Comparison of ENCODE assay signal across 27 cellular contexts in genomic region chr10:69891057-69891617, GRCh38.
"Had no signal": no experiment of that assay in that cellular context is flagged by ENCODE, and none has a peak within 500 bp of the region (broad histone marks: within the 10 kb centered on the region; RNA-seq: fewer than 3 reads in every experiment).

No MANE protein-coding gene starts in this region.

- H3K27me3 Mint-ChIP-seq: activated CD4-positive, alpha-beta T cell treated with anti-CD3 and anti-CD28 coated beads, Interleukin-2, amount 10 ng/mL, durations not matched to agents 24 days and 14 days; activated CD8-positive, alpha-beta memory T cell treated with anti-CD3 and anti-CD28 coated beads, Interleukin-2, amount 10 ng/mL, durations not matched to agents 7 days and 5 days; activated naive CD4-positive, alpha-beta T cell treated with anti-CD3 and anti-CD28 coated beads, Interleukin-2, amount 50 U/mL, for 24 hours had no signal

- H3K4me3 Mint-ChIP-seq: activated B cell treated with CpG ODN at 0.5 μM for 24 hours; activated CD4-positive, alpha-beta T cell treated with anti-CD3 and anti-CD28 coated beads, Interleukin-2, amount 10 ng/mL, durations not matched to agents 24 days and 14 days; activated CD8-positive, alpha-beta memory T cell treated with anti-CD3 and anti-CD28 coated beads, Interleukin-2, amount 10 ng/mL, durations not matched to agents 7 days and 5 days; activated naive CD4-positive, alpha-beta T cell treated with anti-CD3 and anti-CD28 coated beads, Interleukin-2, amount 50 U/mL, for 24 hours; activated T-cell treated with anti-CD3 and anti-CD28 coated beads, Interleukin-2, amount 50 U/mL, for 24 hours; activated T-helper 1 cell treated with anti-CD3 and anti-CD28 coated beads, Interleukin-12 subunit alpha, Interleukin-12 subunit beta, Interleukin-2, Interleukin-4 antibody, amounts not matched to agents 30 ng/mL and 10 ng/mL and 1 ng/mL, durations not matched to agents 14 hours and 24 hours and 36 hours; T-helper 1 cell treated with Interleukin-12 subunit alpha and Interleukin-12 subunit beta and Interleukin-4 antibody, amounts not matched to agents 30 μg/mL and 1 μg/mL, for 36 hours had no signal

- ATAC-seq: activated CD8-positive, alpha-beta memory T cell treated with anti-CD3 and anti-CD28 coated beads, Interleukin-2, amount 10 ng/mL, durations not matched to agents 7 days and 5 days; body of pancreas; Panc1; SK-N-SH treated with all-trans-retinoic acid at 6 μM for 48 hours had no signal

- H3K27ac ChIP-seq: body of pancreas, SJSA1 had no signal

- H3K9me3 Mint-ChIP-seq: activated B cell treated with CpG ODN at 0.5 μM for 24 hours; activated CD4-positive, alpha-beta T cell treated with anti-CD3 and anti-CD28 coated beads, Interleukin-2, amount 10 ng/mL, durations not matched to agents 24 days and 14 days; activated naive CD4-positive, alpha-beta T cell treated with anti-CD3 and anti-CD28 coated beads, Interleukin-2, amount 50 U/mL, for 24 hours; activated T-cell treated with anti-CD3 and anti-CD28 coated beads, Interleukin-2, amount 50 U/mL, for 24 hours; activated T-helper 1 cell treated with anti-CD3 and anti-CD28 coated beads, Interleukin-12 subunit alpha, Interleukin-12 subunit beta, Interleukin-2, Interleukin-4 antibody, amounts not matched to agents 30 ng/mL and 10 ng/mL and 1 ng/mL, durations not matched to agents 14 hours and 24 hours and 36 hours; T-helper 1 cell treated with Interleukin-12 subunit alpha and Interleukin-12 subunit beta and Interleukin-4 antibody, amounts not matched to agents 30 μg/mL and 1 μg/mL, for 36 hours had no signal

- H3K36me3 Mint-ChIP-seq: activated CD8-positive, alpha-beta memory T cell treated with anti-CD3 and anti-CD28 coated beads, Interleukin-2, amount 10 ng/mL, durations not matched to agents 7 days and 5 days; activated naive CD4-positive, alpha-beta T cell treated with anti-CD3 and anti-CD28 coated beads, Interleukin-2, amount 50 U/mL, for 24 hours had no signal

- FAIRE-seq: bronchial epithelial cell had no signal

- H3K9me3 ChIP-seq: body of pancreas, SJSA1 had no signal

- H3K4me1 Mint-ChIP-seq: activated B cell treated with CpG ODN at 0.5 μM for 24 hours; activated CD4-positive, alpha-beta T cell treated with anti-CD3 and anti-CD28 coated beads, Interleukin-2, amount 10 ng/mL, durations not matched to agents 24 days and 14 days; activated CD8-positive, alpha-beta memory T cell treated with anti-CD3 and anti-CD28 coated beads, Interleukin-2, amount 10 ng/mL, durations not matched to agents 7 days and 5 days; activated naive CD4-positive, alpha-beta T cell treated with anti-CD3 and anti-CD28 coated beads, Interleukin-2, amount 50 U/mL, for 24 hours had no signal

- H3K27me3 ChIP-seq: body of pancreas, SJSA1 had no signal

- H3K4me1 ChIP-seq: body of pancreas, SJSA1 had no signal

- H3K27ac Mint-ChIP-seq: activated B cell treated with CpG ODN at 0.5 μM for 24 hours; activated CD4-positive, alpha-beta T cell treated with anti-CD3 and anti-CD28 coated beads, Interleukin-2, amount 10 ng/mL, durations not matched to agents 24 days and 14 days; activated CD8-positive, alpha-beta memory T cell treated with anti-CD3 and anti-CD28 coated beads, Interleukin-2, amount 10 ng/mL, durations not matched to agents 7 days and 5 days; activated naive CD4-positive, alpha-beta T cell treated with anti-CD3 and anti-CD28 coated beads, Interleukin-2, amount 50 U/mL, for 24 hours; activated T-cell treated with anti-CD3 and anti-CD28 coated beads, Interleukin-2, amount 50 U/mL, for 24 hours; activated T-helper 1 cell treated with anti-CD3 and anti-CD28 coated beads, Interleukin-12 subunit alpha, Interleukin-12 subunit beta, Interleukin-2, Interleukin-4 antibody, amounts not matched to agents 30 ng/mL and 10 ng/mL and 1 ng/mL, durations not matched to agents 14 hours and 24 hours and 36 hours; T-helper 1 cell treated with Interleukin-12 subunit alpha and Interleukin-12 subunit beta and Interleukin-4 antibody, amounts not matched to agents 30 μg/mL and 1 μg/mL, for 36 hours had no signal

- DNase-seq: activated B cell treated with CpG ODN at 0.5 μM for 24 hours; activated CD4-positive, alpha-beta T cell treated with anti-CD3 and anti-CD28 coated beads for 1 hour; activated CD4-positive, alpha-beta T cell treated with anti-CD3 and anti-CD28 coated beads, Interleukin-2, amount 10 ng/mL, durations not matched to agents 24 days and 14 days; activated CD4-positive, alpha-beta T cell treated with anti-CD3 and anti-CD28 coated beads, Interleukin-2, amount 50 U/mL, for 48 hours; activated CD8-positive, alpha-beta memory T cell treated with anti-CD3 and anti-CD28 coated beads, Interleukin-2, amount 10 ng/mL, durations not matched to agents 7 days and 5 days; activated effector memory CD4-positive, alpha-beta T cell treated with Interleukin-2 at 50 U/mL for 16 hours; activated naive CD4-positive, alpha-beta T cell; activated T-cell treated with anti-CD3 and anti-CD28 coated beads, Interleukin-2, amount 50 U/mL, for 24 hours; aorta; body of pancreas; central memory CD4-positive, alpha-beta T cell; Kasumi-1; KBM-7; NCI-H1105 treated with DMSO at 0.1 percent for 48 hours; NCI-H146; NCI-H187 treated with DMSO at 0.1 percent for 48 hours; NCI-H2081 treated with DMSO at 0.1 percent for 48 hours; NCI-H524 treated with DMSO at 0.1 percent for 48 hours; NCI-H748 treated with DMSO at 0.1 percent for 48 hours; SHP77 had no signal

- H3K4me3 ChIP-seq: body of pancreas, SJSA1 had no signal
